ENCODE assay signal across 1 cellular context in the genomic region with DNA sequence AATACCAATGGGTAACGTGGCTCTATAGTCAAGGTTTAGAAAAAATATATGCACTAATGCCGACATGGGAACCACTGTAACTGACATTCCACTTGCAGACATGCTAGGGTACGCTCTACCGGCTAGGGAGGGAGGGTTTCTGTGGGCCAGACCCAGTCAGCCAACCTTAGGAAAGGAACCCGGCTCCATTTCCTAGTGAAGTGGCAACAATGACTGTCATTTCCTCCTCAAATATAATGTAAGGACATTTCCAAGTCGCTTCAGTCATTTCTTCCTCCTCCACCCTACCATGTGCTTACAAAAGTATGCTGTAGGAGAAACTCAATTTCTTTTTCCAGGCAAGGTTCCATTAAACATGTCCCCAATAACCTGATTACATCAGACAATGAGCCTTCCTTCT.
A peak's percentile ranks its signal among the peaks of the same experiment; 100 is the strongest.
TF ChIP-seq lines count a peak whose summit lies in the region.

No MANE protein-coding gene starts in this region.

TF ChIP-seq in GM12878, 131 proteins besides CTCF, POLR2A, EP300 and RAD21 (continued from another document):
- TF ChIP-seq YY1 (IDR thresholded peaks at IDR 0.05; ENCODE audit: low read depth, low read length), result 0 out of 2 replicates have a peak, but pooled peaks have one; percentile 44
- TF ChIP-seq SMAD5 (IDR thresholded peaks at IDR 0.05; ENCODE audit: low read depth), result no peak
- TF ChIP-seq ZNF24 (IDR thresholded peaks at IDR 0.05), result 0 out of 2 replicates have a peak, but pooled peaks have one; percentile 42
- no peak for TF ChIP-seq KLF5 (IDR thresholded peaks at IDR 0.05; ENCODE audit: partially characterized antibody)
TF ChIP-seq in GM12878: peak in this region for 2.
